Comparison of ENCODE assay signal across 8 cellular contexts in genomic region chr1:58896211-58897183, GRCh38.
DNase-seq lines count a peak whose midpoint lies in the region; ATAC-seq and TF ChIP-seq lines count a peak whose summit lies in the region.

No MANE protein-coding gene starts in this region.

- no peaks in the 10 kb centered on the region for H3K4me1 ChIP-seq in GM23338 (ENCODE audit: insufficient read depth)
- H3K4me1 ChIP-seq in right cardiac atrium (ENCODE audit: control insufficient read depth, insufficient read depth, low read length) = peaks cover 34% of the 10 kb centered on the region
- peaks cover 73 to 78% (median 73%) of the 10 kb centered on the region in 3 donors for H3K4me1 ChIP-seq in skeletal muscle tissue (ENCODE audit: control insufficient read depth in 3 of 3, insufficient read depth in 3 of 3, low read length in 3 of 3)

- TF ChIP-seq POLR2A in GM18505 (IDR thresholded peaks at IDR 0.05; ENCODE audit: borderline replicate concordance, extremely low read depth, insufficient read depth, insufficient read length) = no peak

- no peaks in the 10 kb centered on the region for H3K79me2 ChIP-seq in GM23338 (replicated peaks; ENCODE audit: insufficient read depth)

- H3K27ac Mint-ChIP-seq in GM23338 = no peak overlapping the region
- no peak overlapping the region for H3K27ac Mint-ChIP-seq in activated naive CD8-positive, alpha-beta T cell treated with anti-CD3 and anti-CD28 coated beads, Interleukin-2, amount 50 U/mL, for 24 hours

- H3K27me3 ChIP-seq in GM23338 (ENCODE audit: insufficient read depth) (no peaks in the 10 kb centered on the region), right cardiac atrium (ENCODE audit: control insufficient read depth, insufficient read depth) (no peaks in the 10 kb centered on the region), skeletal muscle tissue (ENCODE audit: control insufficient read depth in 3 of 3, insufficient read depth in 3 of 3, low read length in 3 of 3) (no peaks in the 10 kb centered on the region)

- H3K4me2 ChIP-seq in GM23338 = no peak overlapping the region

- H3K4me1 Mint-ChIP-seq in GM23338 = peaks cover 2% of the 10 kb centered on the region
- H3K4me1 Mint-ChIP-seq in activated naive CD8-positive, alpha-beta T cell treated with anti-CD3 and anti-CD28 coated beads, Interleukin-2, amount 50 U/mL, for 24 hours = peaks cover 14% of the 10 kb centered on the region

- H4K20me1 ChIP-seq in GM23338 (replicated peaks; ENCODE audit: insufficient read depth) = no peaks in the 10 kb centered on the region

- DNase-seq in GM23338 (ENCODE audit: low spot score) (no peak), SK-N-DZ (ENCODE audit: low spot score) (peak; percentile 52), right cardiac atrium (peak; percentile 73 to 88 (median 82))
- DNase-seq in activated naive CD8-positive, alpha-beta T cell treated with anti-CD3 and anti-CD28 coated beads, Interleukin-2, amount 50 U/mL, for 24 hours = no peak

- H3K9me2 ChIP-seq in GM23338 (ENCODE audit: insufficient read depth) = peaks cover 4% of the 10 kb centered on the region; the same call in 1 of the 2 replicates

- H3K36me3 Mint-ChIP-seq in GM23338 (ENCODE audit: low read depth) = no peaks in the 10 kb centered on the region
- no peaks in the 10 kb centered on the region for H3K36me3 Mint-ChIP-seq in activated naive CD8-positive, alpha-beta T cell treated with anti-CD3 and anti-CD28 coated beads, Interleukin-2, amount 50 U/mL, for 24 hours (ENCODE audit: low read depth)

- H3K27ac ChIP-seq in GM23338 (ENCODE audit: low read depth) (no peak overlapping the region), right cardiac atrium (ENCODE audit: low read length) (peak overlapping the region; percentile 71), skeletal muscle tissue (ENCODE audit: low read depth, low read length) (peak overlapping the region; percentile 92)

- H2AFZ ChIP-seq in GM23338 = peak overlapping the region; percentile 52

- intact Hi-C loops in right cardiac atrium (cut with DNase I) = loop anchor here in 3 of 4 donors (5.0 to 10.0 kb wide), 3 partner anchors 79 to 114 kb away; partner anchors contain the start of gene JUN (in 2 of the 3)

- H3K27me3 Mint-ChIP-seq in GM23338 (ENCODE audit: insufficient read depth, low read depth, poor library complexity) = peaks cover 3% of the 10 kb centered on the region
- H3K27me3 Mint-ChIP-seq in activated naive CD8-positive, alpha-beta T cell treated with anti-CD3 and anti-CD28 coated beads, Interleukin-2, amount 50 U/mL, for 24 hours = no peaks in the 10 kb centered on the region

- H3K36me3 ChIP-seq in GM23338 (ENCODE audit: insufficient read depth) (no peaks in the 10 kb centered on the region), skeletal muscle tissue (ENCODE audit: control insufficient read depth in 3 of 3, insufficient read depth in 3 of 3, low read length in 3 of 3) (no peaks in the 10 kb centered on the region)

- no peaks in the 10 kb centered on the region for H3K9me3 ChIP-seq in right cardiac atrium (ENCODE audit: control insufficient read depth, low read length)
- no peaks in the 10 kb centered on the region for H3K9me3 ChIP-seq in skeletal muscle tissue (ENCODE audit: control insufficient read depth in 3 of 3, low read length in 3 of 3)

- peak overlapping the region; percentile 47 to 77 (median 60) for H3K9ac ChIP-seq in skeletal muscle tissue (ENCODE audit: low read depth in 1 of 3, low read length in 3 of 3)

- H3F3A ChIP-seq in GM23338 (replicated peaks; ENCODE audit: low read depth) = no peaks in the 10 kb centered on the region

- H3K4me3 ChIP-seq in GM23338 (no peak overlapping the region), right cardiac atrium (ENCODE audit: low read length) (no peak overlapping the region), skeletal muscle tissue (ENCODE audit: low read length in 3 of 3) (peak overlapping the region in 2 of 3 donors; percentile 13 to 31)

- no peaks in the 10 kb centered on the region; the same call in 2 of the 3 replicates for H3K9me3 Mint-ChIP-seq in GM23338
- no peaks in the 10 kb centered on the region for H3K9me3 Mint-ChIP-seq in activated naive CD8-positive, alpha-beta T cell treated with anti-CD3 and anti-CD28 coated beads, Interleukin-2, amount 50 U/mL, for 24 hours

- no peak overlapping the region for H3K4me3 Mint-ChIP-seq in GM23338
- H3K4me3 Mint-ChIP-seq in activated naive CD8-positive, alpha-beta T cell treated with anti-CD3 and anti-CD28 coated beads, Interleukin-2, amount 50 U/mL, for 24 hours = no peak overlapping the region

- 43% methylated on average over 8 of the region's 8 CpGs for WGBS in right cardiac atrium

- ATAC-seq in GM23338 (peak; percentile 80), right cardiac atrium (peak; percentile 74 to 84), GM18505 (IDR thresholded peaks at IDR 0.05; ENCODE audit: unreplicated experiment) (no peak), GM18498 (IDR thresholded peaks at IDR 0.05; ENCODE audit: unreplicated experiment) (no peak), HG02623 (IDR thresholded peaks at IDR 0.05; ENCODE audit: unreplicated experiment) (no peak)
- ATAC-seq in activated naive CD8-positive, alpha-beta T cell treated with anti-CD3 and anti-CD28 coated beads, Interleukin-2, amount 50 U/mL, for 24 hours = no peak

- no peak for TF ChIP-seq CTCF in GM23338 (conservative IDR thresholded peaks at IDR 0.05; ENCODE audit: low read depth in 2 of 2)

TF ChIP-seq in GM23338, 12 proteins besides CTCF, POLR2A, EP300 and RAD21 (continues in another document):
- TF ChIP-seq ETS1 (IDR thresholded peaks at IDR 0.05) (no peak), JUNB (IDR thresholded peaks at IDR 0.05; ENCODE audit: unreplicated experiment) (no peak), ZNF462 (CRISPR knock-in tag; IDR thresholded peaks at IDR 0.05) (no peak), ZNF331 (CRISPR knock-in tag; IDR thresholded peaks at IDR 0.05; ENCODE audit: low read depth) (no peak), POLR2AphosphoS5 (IDR thresholded peaks at IDR 0.05; ENCODE audit: low read depth) (no peak)

Comparison
In these comparisons a context has a peak if more than half of its experiments do, and no peak if none do; other contexts are left out.
1. ATAC-seq: peak in GM23338 (single experiment) and right cardiac atrium (2 of 2); none in GM18505 (single experiment), GM18498 (single experiment), HG02623 (single experiment) and activated naive CD8-positive, alpha-beta T cell treated with anti-CD3 and anti-CD28 coated beads, Interleukin-2, amount 50 U/mL, for 24 hours (single experiment).
2. DNase-seq: peak in SK-N-DZ (single experiment) and right cardiac atrium (3 of 3); none in GM23338 (single experiment) and activated naive CD8-positive, alpha-beta T cell treated with anti-CD3 and anti-CD28 coated beads, Interleukin-2, amount 50 U/mL, for 24 hours (single experiment).
3. H3K4me3 ChIP-seq: peak in skeletal muscle tissue (2 of 3); none in GM23338 (single experiment) and right cardiac atrium (single experiment).